In genomic region chr6:132231121-132231520, GRCh38 we compare ENCODE assay signal across 1 cellular context.
TF ChIP-seq lines count a peak whose summit lies in the region.

No MANE protein-coding gene starts in this region.

TF ChIP-seq in GM23338, 12 proteins besides CTCF, POLR2A, EP300 and RAD21 (continued from another document):
- TF ChIP-seq ZNF462 (CRISPR knock-in tag; IDR thresholded peaks at IDR 0.05) (no peak), REST (IDR thresholded peaks at IDR 0.05; ENCODE audit: unreplicated experiment) (no peak)
